ENCODE assay signal across 34 cellular contexts in genomic region chr3:115680802-115681345, GRCh38. TPM values are rescaled to one million over a fixed set of nuclear protein-coding genes. Genes with fewer than 3 reads are reported as not detected.
"Had no signal": no experiment of that assay in that cellular context is flagged by ENCODE, and none has a peak within 500 bp of the region (broad histone marks: within the 10 kb centered on the region; RNA-seq: fewer than 3 reads in every experiment).

No MANE protein-coding gene starts in this region.

- H3K4me3 ChIP-seq: body of pancreas, colonic mucosa, esophagus squamous epithelium, gastrocnemius medialis, pancreas, prostate gland, skin epidermis, suprapubic skin, tibial artery, upper lobe of right lung had no signal

- FAIRE-seq: endometrium, pancreas had no signal

- H3K9me3 Mint-ChIP-seq: activated T-helper 1 cell treated with anti-CD3 and anti-CD28 coated beads, Interleukin-12 subunit alpha, Interleukin-12 subunit beta, Interleukin-2, Interleukin-4 antibody, amounts not matched to agents 30 ng/mL and 10 ng/mL and 1 ng/mL, durations not matched to agents 14 hours and 24 hours and 36 hours; mesothelial cell of epicardium; naive thymus-derived CD4-positive, alpha-beta T cell; T-helper 1 cell treated with Interleukin-12 subunit alpha and Interleukin-12 subunit beta and Interleukin-4 antibody, amounts not matched to agents 30 μg/mL and 1 μg/mL, for 36 hours had no signal

- H3K27ac Mint-ChIP-seq: activated T-helper 1 cell treated with anti-CD3 and anti-CD28 coated beads, Interleukin-12 subunit alpha, Interleukin-12 subunit beta, Interleukin-2, Interleukin-4 antibody, amounts not matched to agents 30 ng/mL and 10 ng/mL and 1 ng/mL, durations not matched to agents 14 hours and 24 hours and 36 hours; mesothelial cell of epicardium; naive thymus-derived CD4-positive, alpha-beta T cell; T-helper 1 cell treated with Interleukin-12 subunit alpha and Interleukin-12 subunit beta and Interleukin-4 antibody, amounts not matched to agents 30 μg/mL and 1 μg/mL, for 36 hours had no signal

- DNase-seq: activated CD4-positive, alpha-beta T cell treated with anti-CD3 and anti-CD28 coated beads for 48 hours; activated CD4-positive, alpha-beta T cell treated with anti-CD3 and anti-CD28 coated beads, Interleukin-2, amount 50 U/mL, for 48 hours; activated CD8-positive, alpha-beta memory T cell treated with anti-CD3 and anti-CD28 coated beads for 24 hours; activated gamma-delta T cell; activated naive CD4-positive, alpha-beta T cell treated with anti-CD3 and anti-CD28 coated beads, Interleukin-2, amount 50 U/mL, for 16 hours; amniotic stem cell; colonic mucosa; effector CD8-positive, alpha-beta T cell; esophagus squamous epithelium; gastrocnemius medialis; glutamatergic neuron; islet precursor cell; naive thymus-derived CD4-positive, alpha-beta T cell; pancreas; retina; stimulated activated CD4-positive, alpha-beta T cell treated with anti-CD3 and anti-CD28 coated beads, Interleukin-1b, Interleukin-23, amount 100 ng/mL, for 48 hours; stimulated activated naive CD4-positive, alpha-beta T cell; T-helper 9 cell; tibial artery; upper lobe of right lung; WERI-Rb-1 had no signal

- ATAC-seq: activated CD4-positive, CD25-positive, alpha-beta regulatory T cell treated with anti-CD3 and anti-CD28 coated beads, Interleukin-2, amount 50 U/mL, for 24 hours; body of pancreas; gastrocnemius medialis; naive thymus-derived CD4-positive, alpha-beta T cell; pancreas; sciatic nerve; upper lobe of right lung had no signal

- H3K27me3 ChIP-seq: body of pancreas, colonic mucosa, gastrocnemius medialis, pancreas, suprapubic skin, tibial artery had no signal

- H3K9me3 ChIP-seq: body of pancreas, colonic mucosa, esophagus squamous epithelium, gastrocnemius medialis, pancreas, prostate gland, suprapubic skin, tibial artery, upper lobe of right lung had no signal

- H3K27ac ChIP-seq: body of pancreas, colonic mucosa, epithelial cell of prostate, esophagus squamous epithelium, gastrocnemius medialis, pancreas, prostate gland, skin epidermis, suprapubic skin, tibial artery, upper lobe of right lung, WERI-Rb-1 had no signal

- H3K4me1 Mint-ChIP-seq: mesothelial cell of epicardium; naive thymus-derived CD4-positive, alpha-beta T cell had no signal

- H3K36me3 ChIP-seq: colonic mucosa, esophagus squamous epithelium, gastrocnemius medialis, pancreas, prostate gland, suprapubic skin, tibial artery, upper lobe of right lung, WERI-Rb-1 had no signal

- H3K36me3 Mint-ChIP-seq: mesothelial cell of epicardium; naive thymus-derived CD4-positive, alpha-beta T cell had no signal

- H3K4me3 Mint-ChIP-seq: activated T-helper 1 cell treated with anti-CD3 and anti-CD28 coated beads, Interleukin-12 subunit alpha, Interleukin-12 subunit beta, Interleukin-2, Interleukin-4 antibody, amounts not matched to agents 30 ng/mL and 10 ng/mL and 1 ng/mL, durations not matched to agents 14 hours and 24 hours and 36 hours; mesothelial cell of epicardium; naive thymus-derived CD4-positive, alpha-beta T cell; T-helper 1 cell treated with Interleukin-12 subunit alpha and Interleukin-12 subunit beta and Interleukin-4 antibody, amounts not matched to agents 30 μg/mL and 1 μg/mL, for 36 hours had no signal

- H3K4me1 ChIP-seq: body of pancreas, colonic mucosa, esophagus squamous epithelium, gastrocnemius medialis, pancreas, prostate gland, suprapubic skin, upper lobe of right lung had no signal

RNA-seq across cellular contexts. Expression of gene GAP43, which starts 57.6 kb away (rescaled TPM):
- total RNA-seq: activated T-helper 1 cell treated with anti-CD3 and anti-CD28 coated beads, Interleukin-12 subunit alpha, Interleukin-12 subunit beta, Interleukin-2, Interleukin-4 antibody, amounts not matched to agents 30 ng/mL and 10 ng/mL and 1 ng/mL, durations not matched to agents 14 hours and 24 hours and 36 hours; dermis microvascular lymphatic vessel endothelial cell; liver; naive thymus-derived CD4-positive, alpha-beta T cell; suprapubic skin; upper lobe of right lung had no signal
